20 cellular contexts compared by ENCODE assay signal in genomic region chr6:7544597-7544996, GRCh38. TPM values are rescaled to one million over a fixed set of nuclear protein-coding genes. Genes with fewer than 3 reads are reported as not detected.
DNase-seq lines count a peak whose midpoint lies in the region; ATAC-seq, FAIRE-seq and TF ChIP-seq lines count a peak whose summit lies in the region.
"Had no signal": no experiment of that assay in that cellular context is flagged by ENCODE, and none has a peak within 500 bp of the region (broad histone marks: within the 10 kb centered on the region; RNA-seq: fewer than 3 reads in every experiment).

No MANE protein-coding gene starts in this region.

- H3K4me1 ChIP-seq in left ventricle myocardium inferior: peaks cover 41% of the 10 kb centered on the region
- peaks cover 0 to 46% (median 14%) of the 10 kb centered on the region in 4 donors for H3K4me1 ChIP-seq in right lobe of liver
- peaks cover 2 to 54% (median 34%) of the 10 kb centered on the region in 4 donors for H3K4me1 ChIP-seq in transverse colon

- TF ChIP-seq POLR2A in right lobe of liver (IDR thresholded peaks at IDR 0.05) (no peak), transverse colon (IDR thresholded peaks at IDR 0.05) (no peak)

- WGBS in right lobe of liver (ENCODE audit: insufficient coverage, low coverage, low lambda C conversion rate, missing lambda C conversion rate): 25% methylated on average over 3 of the region's 3 CpGs
- 54 to 57% methylated on average over 3 of the region's 3 CpGs for WGBS in transverse colon (ENCODE audit: low coverage in 1 of 2), 2 donors

- no peak for ATAC-seq in left cardiac atrium
- no peak for ATAC-seq in right lobe of liver
- no peak for ATAC-seq in GM18498 (IDR thresholded peaks at IDR 0.05; ENCODE audit: unreplicated experiment)
- ATAC-seq in HG02571 (IDR thresholded peaks at IDR 0.05; ENCODE audit: unreplicated experiment): no peak
- ATAC-seq: effector memory CD8-positive, alpha-beta T cell; gastrocnemius medialis had no signal

- peak overlapping the region; percentile 93 for H3K27ac ChIP-seq in left ventricle myocardium inferior (replicated peaks)
- H3K27ac ChIP-seq in right lobe of liver: peak overlapping the region; percentile 44 to 92 (median 69)
- peak overlapping the region in 3 of 4 donors; percentile 85 to 91 (median 88) for H3K27ac ChIP-seq in transverse colon
- no peak overlapping the region for H3K27ac ChIP-seq in WERI-Rb-1
- H3K27ac ChIP-seq: gastrocnemius medialis, thoracic aorta had no signal

- DNase-seq in left ventricle myocardium inferior (no peak), left cardiac atrium (no peak), bronchial epithelial cell (ENCODE audit: low read depth) (no peak), right lobe of liver (no peak), transverse colon (no peak), WERI-Rb-1 (no peak)
- DNase-seq: activated CD4-positive, alpha-beta T cell treated with anti-CD3 and anti-CD28 coated beads for 48 hours; activated T-cell treated with anti-CD3 and anti-CD28 coated beads for 4 hours; caudate nucleus; effector memory CD8-positive, alpha-beta T cell; gastrocnemius medialis; kidney; MG63; NCI-H2107; SHP77; stimulated activated CD4-positive, alpha-beta T cell treated with anti-CD3 and anti-CD28 coated beads, Interleukin-1b, Interleukin-23, amount 100 ng/mL, for 48 hours had no signal

- intact Hi-C loops in left ventricle myocardium inferior (cut with micrococcal nuclease): no loop called here
- intact Hi-C loops in left cardiac atrium (cut with DNase I): no loop called here
- intact Hi-C loops in right lobe of liver (cut with DNase I): no loop called here
- intact Hi-C loops in transverse colon (cut with DNase I; ENCODE audit: low total_unique reads): no loop called here

- in situ Hi-C loops in transverse colon (cut with MboI; ENCODE audit: low pct_ligation_motif_present in 1 of 4, low pct_unique_long_range_greater_than_20kb in 1 of 4, low sequenced_read_pairs in 3 of 4): no loop called here

- H3K9me3 ChIP-seq in left ventricle myocardium inferior (replicated peaks) (no peaks in the 10 kb centered on the region), right lobe of liver (no peaks in the 10 kb centered on the region), transverse colon (no peaks in the 10 kb centered on the region), WERI-Rb-1 (ENCODE audit: severe bottlenecking) (peaks cover 13% of the 10 kb centered on the region)
- H3K9me3 ChIP-seq: gastrocnemius medialis, MG63, thoracic aorta had no signal

- no peak for TF ChIP-seq EP300 in transverse colon (IDR thresholded peaks at IDR 0.05; ENCODE audit: low read depth)

- TF ChIP-seq CTCF in left ventricle myocardium inferior (IDR thresholded peaks at IDR 0.05; ENCODE audit: borderline replicate concordance): no peak
- no peak for TF ChIP-seq CTCF in bronchial epithelial cell (IDR thresholded peaks at IDR 0.05; ENCODE audit: insufficient read depth, low read length, severe bottlenecking)
- TF ChIP-seq CTCF in right lobe of liver (IDR thresholded peaks at IDR 0.05): no peak
- TF ChIP-seq CTCF in transverse colon (IDR thresholded peaks at IDR 0.05): no peak
- no peak for TF ChIP-seq CTCF in WERI-Rb-1 (IDR thresholded peaks at IDR 0.05; ENCODE audit: low read depth, low read length)

- no peak for FAIRE-seq in bronchial epithelial cell (lab: Jason Lieb, UNC)
- FAIRE-seq: D721Med, kidney had no signal

- no peaks in the 10 kb centered on the region for H3K36me3 ChIP-seq in left ventricle myocardium inferior
- peaks cover 20% of the 10 kb centered on the region for H3K36me3 ChIP-seq in bronchial epithelial cell (ENCODE audit: control insufficient read depth, insufficient read depth, low read length)
- H3K36me3 ChIP-seq in right lobe of liver: no peaks in the 10 kb centered on the region
- H3K36me3 ChIP-seq in transverse colon: no peaks in the 10 kb centered on the region
- H3K36me3 ChIP-seq in WERI-Rb-1: no peaks in the 10 kb centered on the region
- H3K36me3 ChIP-seq: gastrocnemius medialis, MG63, thoracic aorta had no signal

- peaks cover 99% of the 10 kb centered on the region for H3K27me3 ChIP-seq in left ventricle myocardium inferior (ENCODE audit: low read depth)
- H3K27me3 ChIP-seq in bronchial epithelial cell (ENCODE audit: control insufficient read depth, insufficient read depth, low read length): no peaks in the 10 kb centered on the region
- H3K27me3 ChIP-seq in right lobe of liver: no peaks in the 10 kb centered on the region
- peaks cover 38% of the 10 kb centered on the region for H3K27me3 ChIP-seq in transverse colon
- no peaks in the 10 kb centered on the region for H3K27me3 ChIP-seq in WERI-Rb-1 (ENCODE audit: insufficient read depth, low read depth, severe bottlenecking)

- H3K4me3 ChIP-seq in left ventricle myocardium inferior: peak overlapping the region; percentile 75
- H3K4me3 ChIP-seq in bronchial epithelial cell (ENCODE audit: low read depth, low read length): peak overlapping the region; percentile 98
- H3K4me3 ChIP-seq in right lobe of liver: peak overlapping the region in 2 of 3 donors; percentile 61 to 83
- H3K4me3 ChIP-seq in transverse colon: peak overlapping the region in 1 of 4 donors; percentile 56
- no peak overlapping the region for H3K4me3 ChIP-seq in WERI-Rb-1 (ENCODE audit: low read depth, low read length)
- H3K4me3 ChIP-seq: gastrocnemius medialis, MG63, thoracic aorta had no signal

RNA-seq across cellular contexts. Expression of gene DSP, which starts 3.1 kb away (rescaled TPM):
- total RNA-seq in left ventricle myocardium inferior: 322 TPM
- 100 to 1,000 TPM; 179 to 198 TPM for total RNA-seq in left cardiac atrium
- total RNA-seq in bronchial epithelial cell: 394 and 699 TPM in 2 replicates
- total RNA-seq in right lobe of liver: 10 to 100 TPM; 64.6 to 94.2 (median 82.1) TPM
- total RNA-seq in transverse colon: 100 to 1,000 TPM; 160 to 243 (median 202) TPM

RNA-seq across cellular contexts. Expression of gene SNRNP48, which starts 45.4 kb away (rescaled TPM):
- 13.8 TPM for total RNA-seq in left ventricle myocardium inferior
- 10 to 100 TPM; 10.3 to 12.6 TPM for total RNA-seq in left cardiac atrium
- total RNA-seq in bronchial epithelial cell: 10.0 and 12.8 TPM in 2 replicates
- total RNA-seq in right lobe of liver: 10 to 100 TPM in 1 of 6 experiments, 1 to 10 TPM in 5; 4.7 to 13.7 (median 7.0) TPM
- 10 to 100 TPM in 3 of 4 donors, 1 to 10 TPM in 1; 7.9 to 31.8 (median 16.6) TPM for total RNA-seq in transverse colon
